Comparison of ENCODE assay signal across 17 cellular contexts in genomic region chr5:98975223-98975622, GRCh38. TPM values are rescaled to one million over a fixed set of nuclear protein-coding genes. Genes with fewer than 3 reads are reported as not detected.
DNase-seq lines count a peak whose midpoint lies in the region; ATAC-seq, FAIRE-seq and TF ChIP-seq lines count a peak whose summit lies in the region.
"Had no signal": no experiment of that assay in that cellular context is flagged by ENCODE, and none has a peak within 500 bp of the region (broad histone marks: within the 10 kb centered on the region; RNA-seq: fewer than 3 reads in every experiment).

No MANE protein-coding gene starts in this region.

- TF ChIP-seq RAD21 in A549 (conservative IDR thresholded peaks at IDR 0.05 in 1 of 2, IDR thresholded peaks at IDR 0.05 in 1 of 2): no peak

- WGBS in A549 (ENCODE audit: missing lambda C conversion rate): 59% methylated on average over 2 of the region's 2 CpGs
- 86 to 89% (median 89%) methylated on average over 2 of the region's 2 CpGs for WGBS in ovary, 3 donors

- POLR2A ChIA-PET in A549 (lab: Yijun Ruan, JAX): no interaction called here

- H3K9me3 ChIP-seq in A549: no peaks in the 10 kb centered on the region
- H3K9me3 ChIP-seq in ovary: no peaks in the 10 kb centered on the region
- no peaks in the 10 kb centered on the region for H3K9me3 ChIP-seq in effector memory CD4-positive, alpha-beta T cell (ENCODE audit: control insufficient read depth, low read length)
- H3K9me3 ChIP-seq: body of pancreas, testis had no signal

- H3K4me1 ChIP-seq in A549: peaks cover 6% of the 10 kb centered on the region; the same call in 1 of the 3 replicates
- no peaks in the 10 kb centered on the region for H3K4me1 ChIP-seq in ovary (ENCODE audit: insufficient read depth)
- peaks cover 2% of the 10 kb centered on the region for H3K4me1 ChIP-seq in effector memory CD4-positive, alpha-beta T cell (ENCODE audit: control insufficient read depth, insufficient read depth, low read length, poor library complexity, severe bottlenecking)
- H3K4me1 ChIP-seq: testis had no signal

- intact Hi-C loops in ovary (cut with DNase I): no loop called here

- no peaks in the 10 kb centered on the region for H3K27me3 ChIP-seq in ovary
- no peaks in the 10 kb centered on the region for H3K27me3 ChIP-seq in effector memory CD4-positive, alpha-beta T cell (replicated peaks; ENCODE audit: control insufficient read depth, insufficient read depth, low read length, poor library complexity, severe bottlenecking)
- H3K27me3 ChIP-seq: body of pancreas, testis had no signal

- H3K4me3 ChIP-seq in A549 (no peak overlapping the region), ovary (no peak overlapping the region)
- H3K4me3 ChIP-seq in effector memory CD4-positive, alpha-beta T cell (ENCODE audit: insufficient read depth, low read depth, low read length, poor library complexity, severe bottlenecking): no peak overlapping the region
- H3K4me3 ChIP-seq: body of pancreas, testis had no signal

- ATAC-seq in A549: peak; percentile 66; a peak in 5 of 6 replicates
- ATAC-seq in GM18867 (IDR thresholded peaks at IDR 0.05; ENCODE audit: unreplicated experiment): peak; percentile 25
- ATAC-seq: body of pancreas had no signal

- TF ChIP-seq EP300 in A549 (IDR thresholded peaks at IDR 0.05): no peak
- no peak for TF ChIP-seq EP300 in ovary (IDR thresholded peaks at IDR 0.05)

- H3K27ac ChIP-seq in A549 (no peak overlapping the region), epithelial cell of prostate (peak overlapping the region; percentile 1), ovary (no peak overlapping the region)
- no peak overlapping the region for H3K27ac ChIP-seq in effector memory CD4-positive, alpha-beta T cell (ENCODE audit: insufficient read depth, low read length, poor library complexity, severe bottlenecking)
- H3K27ac ChIP-seq: body of pancreas, testis had no signal

- FAIRE-seq in A549 (lab: Jason Lieb, UNC): no peak

- no peak for TF ChIP-seq POLR2A in A549 (IDR thresholded peaks at IDR 0.05; ENCODE audit: low read length)
- no peak for TF ChIP-seq POLR2A in ovary (IDR thresholded peaks at IDR 0.05)

- DNase-seq in A549 (ENCODE audit: low read depth in 1 of 2, low spot score in 1 of 2): peak in 1 of 2 experiments; percentile 38
- DNase-seq in HT1080 (ENCODE audit: low read depth): peak; percentile 17
- DNase-seq in epithelial cell of prostate (ENCODE audit: low read depth, low spot score): peak; percentile 76
- no peak for DNase-seq in SIG-M5 (lab: John Stamatoyannopoulos, UW)
- no peak for DNase-seq in NCI-H1048 (lab: John Stamatoyannopoulos, UW)
- no peak for DNase-seq in ovary
- no peak for DNase-seq in effector memory CD4-positive, alpha-beta T cell
- DNase-seq: activated naive CD4-positive, alpha-beta T cell; body of pancreas; DMS153; effector memory CD8-positive, alpha-beta T cell; foreskin melanocyte; immature natural killer cell; Kasumi-1; NCI-H2029 treated with DMSO at 0.1 percent for 48 hours; testis had no signal

- CTCF ChIA-PET in A549 (lab: Yijun Ruan, JAX): interaction anchor here (1.0 kb wide), 1 partner anchor 57 kb away, joined by 3 read pairs; no protein-coding TSS in a partner anchor

- no peaks in the 10 kb centered on the region for H3K36me3 ChIP-seq in ovary
- no peaks in the 10 kb centered on the region for H3K36me3 ChIP-seq in effector memory CD4-positive, alpha-beta T cell (ENCODE audit: control insufficient read depth, insufficient read depth, low read length)

- H3K4me2 ChIP-seq in A549: no peak overlapping the region

- TF ChIP-seq CTCF in A549 (IDR thresholded peaks at IDR 0.05) (no peak), ovary (IDR thresholded peaks at IDR 0.05) (no peak)

TF ChIP-seq in A549, 52 proteins besides CTCF, POLR2A, EP300 and RAD21:
- TF ChIP-seq SMC3 (IDR thresholded peaks at IDR 0.05): no peak
- no peak for TF ChIP-seq ELK1 (IDR thresholded peaks at IDR 0.05; ENCODE audit: low read depth, low read length)
- TF ChIP-seq TP53 (CRISPR knock-in tag; IDR thresholded peaks at IDR 0.05): no peak
- no peak for TF ChIP-seq BHLHE40 (IDR thresholded peaks at IDR 0.05; ENCODE audit: low read depth, low read length)

RNA-seq across cellular contexts. Expression of gene CHD1, which starts 46.4 kb away (rescaled TPM):
- polyA plus RNA-seq in A549 (2011; rRNA removed) (43.2 and 53.9 TPM in 2 replicates), A549 (2017; fragmentation: RNase III; extraction: RNeasy Plus Mini Kit Qiagen cat#74134 plus additional on column Dnase treatment) (24.6 to 29.9 TPM (median 25.9 TPM) in 3 replicates), ovary (10 to 100 TPM; 19.6 to 25.2 TPM)
- polyA plus RNA-seq in A549 (2012; cell fraction: cytosol; rRNA removed): 8.7 TPM in 2 replicates
- polyA plus RNA-seq in A549 (2012; cell fraction: nucleus; rRNA removed): 14.1 and 16.5 TPM in 2 replicates
- 28.2 and 33.4 TPM in 2 replicates for polyA minus RNA-seq in A549 (2011; rRNA and poly(A)+ RNA removed)
- total RNA-seq in HT1080 (2014; rRNA removed; shearing (Covaris generic)): 50.1 and 54.6 TPM in 2 replicates
- polyA plus RNA-seq in HT1080 (2015; cell fraction: cytosol; rRNA removed): 17.0 and 29.6 TPM in 2 replicates
- 91.5 and 96.2 TPM in 2 replicates for polyA plus RNA-seq in HT1080 (2015; cell fraction: nucleus; rRNA removed)
- total RNA-seq in ovary: 10 to 100 TPM; 35.4 to 75.8 (median 48.7) TPM

Comparison
In these comparisons a context has a peak if more than half of its experiments do, and no peak if none do; other contexts are left out.
1. DNase-seq: peak in HT1080 (single experiment) and epithelial cell of prostate (single experiment); none in SIG-M5 (single experiment), NCI-H1048 (single experiment), ovary (0 of 5) and effector memory CD4-positive, alpha-beta T cell (0 of 3).